Comparison of ENCODE assay signal across 14 cellular contexts in the genomic region with DNA sequence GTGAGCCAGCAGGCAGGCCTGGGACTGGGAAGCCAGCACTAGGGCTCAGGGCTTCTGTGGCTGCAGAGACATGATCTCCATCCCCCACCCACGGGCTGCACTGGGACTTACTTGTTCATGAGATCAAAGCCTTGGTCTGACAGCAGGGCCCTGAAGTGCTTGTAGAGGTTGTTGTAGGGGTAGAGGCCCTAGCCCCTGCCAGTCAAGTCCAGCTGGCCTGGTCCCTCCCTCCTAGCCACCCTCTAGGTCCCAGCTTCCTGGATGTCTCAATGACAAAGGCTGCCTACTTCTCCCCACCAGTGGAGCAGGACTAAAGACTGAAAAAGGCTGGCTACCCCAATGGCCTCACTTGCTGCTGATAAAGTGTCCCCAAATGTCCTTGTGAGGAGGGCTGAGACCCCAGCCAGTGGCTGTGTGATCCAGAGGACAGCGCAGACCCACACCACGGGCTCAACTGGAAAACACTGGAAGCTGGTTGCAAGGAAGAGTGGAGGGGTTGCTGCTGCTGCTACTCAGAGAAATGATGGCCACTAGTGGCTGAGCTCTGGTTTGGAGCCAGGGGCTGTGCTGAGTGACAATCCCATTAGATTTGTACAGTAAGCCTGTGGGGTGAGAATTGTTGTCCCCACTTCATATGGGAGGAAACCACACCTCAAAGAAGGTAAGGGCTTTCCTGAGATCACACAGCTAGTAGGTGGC. TPM values are rescaled to one million over a fixed set of nuclear protein-coding genes. Genes with fewer than 3 reads are reported as not detected.
DNase-seq lines count a peak whose midpoint lies in the region; ATAC-seq and TF ChIP-seq lines count a peak whose summit lies in the region.
"Had no signal": no experiment of that assay in that cellular context is flagged by ENCODE, and none has a peak within 500 bp of the region (broad histone marks: within the 10 kb centered on the region; RNA-seq: fewer than 3 reads in every experiment).

No MANE protein-coding gene starts in this region.

- in situ Hi-C loops in IMR-90 (cut with MboI; ENCODE audit: low sequenced_read_pairs), result no loop called here

- peaks cover 40 to 63% of the 10 kb centered on the region in 2 donors for H3K27me3 Mint-ChIP-seq in natural killer cell treated with Interleukin-12 subunit alpha and Interleukin-12 subunit beta and Interleukin-15 and Interleukin-18, amount 100 ng/mL, for 72 hours
- peaks cover 10% of the 10 kb centered on the region for H3K27me3 Mint-ChIP-seq in glutamatergic neuron (ENCODE audit: unreplicated experiment)

- H4K5ac ChIP-seq in IMR-90 (ENCODE audit: low read depth, low read length), result no peak overlapping the region

- H3K9me3 ChIP-seq in IMR-90 (ENCODE audit: control insufficient read depth, insufficient read depth, low read length) (no peaks in the 10 kb centered on the region), duodenal mucosa (ENCODE audit: control insufficient read depth in 1 of 2, low read length in 2 of 2) (no peaks in the 10 kb centered on the region), neuron (ENCODE audit: low read length) (no peaks in the 10 kb centered on the region)
- H3K9me3 ChIP-seq: transverse colon had no signal

- peaks cover 4% of the 10 kb centered on the region; the same call in 1 of the 2 replicates for H3K9me1 ChIP-seq in IMR-90 (ENCODE audit: insufficient read depth, low read length)

- H4K91ac ChIP-seq in IMR-90 (ENCODE audit: insufficient read depth, low read depth, low read length), result no peak overlapping the region

- dilution Hi-C loops in IMR-90 (cut with HindIII; ENCODE audit: low sequenced_read_pairs, unreplicated experiment), result no loop called here

- no peak overlapping the region for H2AK5ac ChIP-seq in IMR-90 (ENCODE audit: low read depth, low read length)

- H2AFZ ChIP-seq in IMR-90 (replicated peaks; ENCODE audit: low read length, poor library complexity) (no peak overlapping the region), neuron (ENCODE audit: low read depth, low read length) (no peak overlapping the region)

- H3K4me1 ChIP-seq in IMR-90 (ENCODE audit: control insufficient read depth, insufficient read depth, low read length) (no peaks in the 10 kb centered on the region; the same call in 1 of the 2 replicates), duodenal mucosa (ENCODE audit: control insufficient read depth in 1 of 2, insufficient read depth in 2 of 2, low read length in 2 of 2) (peaks cover 6 to 7% of the 10 kb centered on the region in 2 donors), neuron (ENCODE audit: insufficient read depth, low read length) (peaks cover 13% of the 10 kb centered on the region)

- POLR2A ChIA-PET in IMR-90 (lab: Charles Lee; ENCODE audit: unreplicated experiment), result no interaction called here

- TF ChIP-seq POLR2A in IMR-90 (IDR thresholded peaks at IDR 0.05; ENCODE audit: low read depth, low read length), result no peak

- peak; percentile 38 for DNase-seq in NCI-H82 (lab: John Stamatoyannopoulos, UW)
- DNase-seq in NCI-H82 treated with DMSO at 0.1 percent for 48 hours (lab: John Stamatoyannopoulos, UW; ENCODE audit: unreplicated experiment), result no peak
- no peak for DNase-seq in IMR-90
- DNase-seq in natural killer cell treated with Interleukin-12 subunit alpha and Interleukin-12 subunit beta and Interleukin-15 and Interleukin-18, amount 100 ng/mL, for 72 hours (ENCODE audit: low spot score), result no peak
- DNase-seq in glutamatergic neuron, result no peak
- DNase-seq: amygdala, NCI-H2227 treated with DMSO at 0.1 percent for 48 hours, OCI-M1, transverse colon had no signal

- H3K4me3 ChIP-seq in IMR-90 (ENCODE audit: insufficient read depth, low read depth, low read length), result no peak overlapping the region
- H3K4me3 ChIP-seq in duodenal mucosa (ENCODE audit: low read depth in 1 of 2, low read length in 2 of 2), result peak overlapping the region; percentile 62 to 63
- H3K4me3 ChIP-seq in neuron (ENCODE audit: low read length), result peak overlapping the region; percentile 50

- H2AK9ac ChIP-seq in IMR-90 (replicated peaks; ENCODE audit: low read depth, low read length, poor library complexity), result no peak overlapping the region

- H3K27ac Mint-ChIP-seq in natural killer cell treated with Interleukin-12 subunit alpha and Interleukin-12 subunit beta and Interleukin-15 and Interleukin-18, amount 100 ng/mL, for 72 hours, result no peak overlapping the region
- no peak overlapping the region for H3K27ac Mint-ChIP-seq in glutamatergic neuron (ENCODE audit: unreplicated experiment)
- H3K27ac Mint-ChIP-seq: activated T-cell treated with anti-CD3 and anti-CD28 coated beads, Interleukin-2, amount 50 U/mL, for 24 hours had no signal

- H4K8ac ChIP-seq in IMR-90 (ENCODE audit: low read depth in 2 of 2, low read length in 2 of 2), result no peak overlapping the region

- H3K56ac ChIP-seq in IMR-90 (ENCODE audit: extremely low read depth, insufficient read depth, low read length), result no peak overlapping the region

- no peaks in the 10 kb centered on the region for H3K36me3 Mint-ChIP-seq in natural killer cell treated with Interleukin-12 subunit alpha and Interleukin-12 subunit beta and Interleukin-15 and Interleukin-18, amount 100 ng/mL, for 72 hours
- H3K36me3 Mint-ChIP-seq in glutamatergic neuron (ENCODE audit: unreplicated experiment), result no peaks in the 10 kb centered on the region

- peak overlapping the region; percentile 24; the same call in 1 of the 2 replicates for H2BK120ac ChIP-seq in IMR-90 (ENCODE audit: low read depth, low read length)

- H3K4ac ChIP-seq in IMR-90 (ENCODE audit: low read depth, low read length), result no peak overlapping the region

- no CpG with 5 or more reads among the region's 3 CpGs for WGBS in IMR-90 (ENCODE audit: extremely low coverage in 2 of 2, insufficient read length in 1 of 2), 2 experiments

- H2BK15ac ChIP-seq in IMR-90 (ENCODE audit: low read depth, low read length), result no peak overlapping the region

- CTCF ChIA-PET in IMR-90 (lab: Yijun Ruan, JAX), result interaction anchor here (1.0 kb wide), 1 partner anchor 32 kb away, joined by 5 read pairs; no protein-coding TSS in a partner anchor

- intact Hi-C loops in IMR-90 (cut with micrococcal nuclease), result no loop called here

- no peak overlapping the region for H3K27ac ChIP-seq in IMR-90 (ENCODE audit: insufficient read depth, low read length)
- no peak overlapping the region for H3K27ac ChIP-seq in duodenal mucosa (ENCODE audit: low read depth, low read length)
- H3K27ac ChIP-seq: transverse colon had no signal

- no peaks in the 10 kb centered on the region for H3K79me1 ChIP-seq in IMR-90 (ENCODE audit: low read depth in 1 of 2, low read length in 2 of 2)

- H3K9ac ChIP-seq in IMR-90 (ENCODE audit: low read depth, low read length) (no peak overlapping the region), duodenal mucosa (ENCODE audit: low read depth in 1 of 2, low read length in 2 of 2) (peak overlapping the region; percentile 42 to 54)

- H3K4me1 Mint-ChIP-seq in natural killer cell treated with Interleukin-12 subunit alpha and Interleukin-12 subunit beta and Interleukin-15 and Interleukin-18, amount 100 ng/mL, for 72 hours (ENCODE audit: low read depth in 2 of 2), result no peaks in the 10 kb centered on the region
- H3K4me1 Mint-ChIP-seq in glutamatergic neuron (ENCODE audit: low read depth, unreplicated experiment), result peaks cover 9% of the 10 kb centered on the region

- no peaks in the 10 kb centered on the region for H3K36me3 ChIP-seq in IMR-90 (ENCODE audit: control insufficient read depth, insufficient read depth, low read length)
- H3K36me3 ChIP-seq in duodenal mucosa (ENCODE audit: control insufficient read depth in 1 of 2, insufficient read depth in 2 of 2, low read length in 2 of 2), result no peaks in the 10 kb centered on the region
- H3K36me3 ChIP-seq in neuron (ENCODE audit: insufficient read depth, low read length), result no peaks in the 10 kb centered on the region
- H3K36me3 ChIP-seq: transverse colon had no signal

- no peak overlapping the region for H2BK20ac ChIP-seq in IMR-90 (ENCODE audit: low read depth, low read length)

- H4K20me1 ChIP-seq in IMR-90 (ENCODE audit: insufficient read depth, low read length), result no peaks in the 10 kb centered on the region

- no peak overlapping the region for H3K4me3 Mint-ChIP-seq in natural killer cell treated with Interleukin-12 subunit alpha and Interleukin-12 subunit beta and Interleukin-15 and Interleukin-18, amount 100 ng/mL, for 72 hours
- no peak overlapping the region for H3K4me3 Mint-ChIP-seq in glutamatergic neuron (ENCODE audit: unreplicated experiment)
- H3K4me3 Mint-ChIP-seq: activated T-cell treated with anti-CD3 and anti-CD28 coated beads, Interleukin-2, amount 50 U/mL, for 24 hours had no signal

- H3K23ac ChIP-seq in IMR-90 (ENCODE audit: low read depth, low read length), result no peak overlapping the region

- no peaks in the 10 kb centered on the region for H3K9me3 Mint-ChIP-seq in natural killer cell treated with Interleukin-12 subunit alpha and Interleukin-12 subunit beta and Interleukin-15 and Interleukin-18, amount 100 ng/mL, for 72 hours
- H3K9me3 Mint-ChIP-seq in glutamatergic neuron (ENCODE audit: unreplicated experiment), result peaks cover 6% of the 10 kb centered on the region
- H3K9me3 Mint-ChIP-seq: activated T-cell treated with anti-CD3 and anti-CD28 coated beads, Interleukin-2, amount 50 U/mL, for 24 hours had no signal

- H3K27me3 ChIP-seq in IMR-90 (ENCODE audit: control insufficient read depth, insufficient read depth, low read length) (peaks cover 65% of the 10 kb centered on the region), duodenal mucosa (ENCODE audit: control insufficient read depth in 1 of 2, insufficient read depth in 2 of 2, low read length in 2 of 2) (peaks cover 6 to 8% of the 10 kb centered on the region in 2 donors), neuron (ENCODE audit: insufficient read depth, low read length) (peaks cover 9% of the 10 kb centered on the region)

- no peak for ATAC-seq in IMR-90 (ENCODE audit: low read depth)
- ATAC-seq in natural killer cell treated with Interleukin-12 subunit alpha and Interleukin-12 subunit beta and Interleukin-15 and Interleukin-18, amount 100 ng/mL, for 72 hours, result no peak
- ATAC-seq in HG02870 (IDR thresholded peaks at IDR 0.05; ENCODE audit: unreplicated experiment), result no peak

- no peak overlapping the region for H3K14ac ChIP-seq in IMR-90 (replicated peaks; ENCODE audit: low read depth, low read length)

- H2BK5ac ChIP-seq in IMR-90 (ENCODE audit: low read depth, low read length, poor library complexity, severe bottlenecking), result no peak overlapping the region

- H3K18ac ChIP-seq in IMR-90 (ENCODE audit: low read depth, low read length), result no peak overlapping the region

- TF ChIP-seq CTCF in IMR-90 (conservative IDR thresholded peaks at IDR 0.05; ENCODE audit: low read depth, low read length), result no peak
- TF ChIP-seq CTCF in glutamatergic neuron (IDR thresholded peaks at IDR 0.05; ENCODE audit: partially characterized antibody, unreplicated experiment), result no peak

- TF ChIP-seq RAD21 in IMR-90 (IDR thresholded peaks at IDR 0.05; ENCODE audit: low read length), result no peak

- BruUV-seq in IMR-90 (replicated peaks; lab: Mats Ljungman, UMichigan), result no TSS peak

- no peak overlapping the region for H3K4me2 ChIP-seq in IMR-90 (ENCODE audit: low read depth, low read length)

RNA-seq across cellular contexts. Expression of a gene that starts 1.4 kb away (rescaled TPM):
- under 0.01 and 0.18 TPM in 2 replicates for total RNA-seq in IMR-90 (2012; rRNA removed)
- 0.03 and 0.06 TPM in 2 replicates for polyA plus RNA-seq in IMR-90 (2012; rRNA removed)
- polyA plus RNA-seq in IMR-90 (2012; cell fraction: cytosol; rRNA removed), result 0.04 TPM in 1 of 2 replicates, not detected in the other
- 0.10 and 0.13 TPM in 2 replicates for polyA plus RNA-seq in IMR-90 (2012; cell fraction: nucleus; rRNA removed; ENCODE audit: low replicate concordance)
- total RNA-seq in natural killer cell treated with Interleukin-12 subunit alpha and Interleukin-12 subunit beta and Interleukin-15 and Interleukin-18, amount 100 ng/mL, for 72 hours, result not detected
- total RNA-seq in glutamatergic neuron (ENCODE audit: unreplicated experiment), result 0.20 TPM
- total RNA-seq: epithelial cell of proximal tubule had no signal

RNA-seq across cellular contexts. Expression of a gene that starts 47.2 kb away (rescaled TPM):
- total RNA-seq in IMR-90 (2012; rRNA removed) (31.7 and 36.1 TPM in 2 replicates), glutamatergic neuron (ENCODE audit: unreplicated experiment) (32.0 TPM)
- 12.9 and 13.1 TPM in 2 replicates for polyA plus RNA-seq in IMR-90 (2012; rRNA removed)
- 5.5 and 5.7 TPM in 2 replicates for polyA plus RNA-seq in IMR-90 (2012; cell fraction: cytosol; rRNA removed)
- 6.7 and 17.7 TPM in 2 replicates for polyA plus RNA-seq in IMR-90 (2012; cell fraction: nucleus; rRNA removed; ENCODE audit: low replicate concordance)
- 10 to 100 TPM; 42.7 to 43.1 TPM for total RNA-seq in natural killer cell treated with Interleukin-12 subunit alpha and Interleukin-12 subunit beta and Interleukin-15 and Interleukin-18, amount 100 ng/mL, for 72 hours
